Comparison of ENCODE assay signal across 14 cellular contexts in genomic region chr15:75045332-75046015, GRCh38. TPM values are rescaled to one million over a fixed set of nuclear protein-coding genes. Genes with fewer than 3 reads are reported as not detected.
DNase-seq lines count a peak whose midpoint lies in the region; ATAC-seq, FAIRE-seq and TF ChIP-seq lines count a peak whose summit lies in the region.
"Had no signal": no experiment of that assay in that cellular context is flagged by ENCODE, and none has a peak within 500 bp of the region (broad histone marks: within the 10 kb centered on the region; RNA-seq: fewer than 3 reads in every experiment).

No MANE protein-coding gene starts in this region.

- no peaks in the 10 kb centered on the region for H3K27me3 ChIP-seq in GM12878 (replicated peaks in 1 of 2; ENCODE audit: control insufficient read depth in 2 of 2, insufficient read depth in 2 of 2, low read length in 1 of 2)

- H2AFZ ChIP-seq in GM12878 (ENCODE audit: control insufficient read depth, low read depth, low read length): no peak overlapping the region

- intact Hi-C loops in activated CD4-positive, alpha-beta memory T cell treated with anti-CD3 and anti-CD28 coated beads for 36 hours (cut with micrococcal nuclease): no loop called here
- intact Hi-C loops in GM12878 (cut with micrococcal nuclease; ENCODE audit: unreplicated experiment): no loop called here

- DNase-seq in activated CD4-positive, alpha-beta memory T cell treated with anti-CD3 and anti-CD28 coated beads, Interleukin-2, amount 10 ng/mL, durations not matched to agents 7 days and 5 days: no peak
- no peak for DNase-seq in activated CD4-positive, alpha-beta memory T cell treated with anti-CD3 and anti-CD28 coated beads for 36 hours
- DNase-seq in GM12878 (ENCODE audit: low read depth, low spot score) (peak; percentile 78), NCI-H1694 (lab: John Stamatoyannopoulos, UW) (no peak)
- DNase-seq in stimulated activated effector memory CD8-positive, alpha-beta T cell treated with anti-CD3 and anti-CD28 coated beads, Interleukin-12 subunit alpha, Interleukin-12 subunit beta, amount 100 ng/mL, for 72 hours (ENCODE audit: low spot score in 2 of 2): no peak
- DNase-seq: NCI-H1092; SK-N-SH; stimulated activated CD4-positive, alpha-beta T cell treated with anti-CD3 and anti-CD28 coated beads, Interleukin-4, amount 100 ng/mL, for 1 hour had no signal

- peak overlapping the region; percentile 93 for H3K9ac ChIP-seq in GM12878 (ENCODE audit: control insufficient read depth, insufficient read depth, low read length)
- H3K9ac ChIP-seq: SK-N-SH had no signal

- peaks cover 0 to 41% of the 10 kb centered on the region in 2 experiments; a peak in 2 of 3 replicates for H3K36me3 ChIP-seq in HEK293 (ENCODE audit: control insufficient read depth in 2 of 2, insufficient read depth in 1 of 2, low read length in 2 of 2)
- peaks cover 8 to 20% of the 10 kb centered on the region in 2 experiments for H3K36me3 ChIP-seq in GM12878 (ENCODE audit: control insufficient read depth in 2 of 2, insufficient read depth in 2 of 2, low read length in 1 of 2)

- CTCF ChIA-PET in activated CD4-positive, alpha-beta memory T cell treated with anti-CD3 and anti-CD28 coated beads, Interleukin-2, amount 10 ng/mL, durations not matched to agents 7 days and 5 days (lab: Charles Lee): interaction anchor here (0.6 to 0.8 kb wide), 2 partner anchors 21 to 580 kb away, joined by 3 read pairs; partner anchors contain the start of gene SNUPN
- CTCF ChIA-PET in activated CD4-positive, alpha-beta memory T cell treated with anti-CD3 and anti-CD28 coated beads for 36 hours (lab: Charles Lee): interaction anchor here (1.0 to 1.3 kb wide), 2 partner anchors 17 to 29 kb away, joined by 3 to 4 read pairs; no protein-coding TSS in a partner anchor
- CTCF ChIA-PET in HEK293 (lab: Yijun Ruan, JAX): interaction anchor here (1.0 to 1.4 kb wide), 3 partner anchors 8 to 160 kb away, joined by 3 to 5 read pairs (median 4); no protein-coding TSS in a partner anchor
- CTCF ChIA-PET in GM12878 (lab: Yijun Ruan, JAX): interaction anchor here (0.5 to 4.6 kb wide), 7 partner anchors 9 to 368 kb away, joined by 5 to 73 read pairs (median 10); partner anchors contain the start of gene C15orf39

- H3K9me3 ChIP-seq in HEK293 (ENCODE audit: control insufficient read depth, insufficient read depth, low read depth, low read length) (no peaks in the 10 kb centered on the region), GM12878 (replicated peaks; ENCODE audit: control insufficient read depth, insufficient read depth, low read length) (no peaks in the 10 kb centered on the region)
- H3K9me3 ChIP-seq: SK-N-SH had no signal

- peak overlapping the region; percentile 74 for H3K4me3 Mint-ChIP-seq in activated CD4-positive, alpha-beta memory T cell treated with anti-CD3 and anti-CD28 coated beads, Interleukin-2, amount 10 ng/mL, durations not matched to agents 7 days and 5 days
- no peak overlapping the region for H3K4me3 Mint-ChIP-seq in activated CD4-positive, alpha-beta memory T cell treated with anti-CD3 and anti-CD28 coated beads for 36 hours
- peak overlapping the region; percentile 53 for H3K4me3 Mint-ChIP-seq in stimulated activated effector memory CD8-positive, alpha-beta T cell treated with anti-CD3 and anti-CD28 coated beads, Interleukin-12 subunit alpha, Interleukin-12 subunit beta, amount 100 ng/mL, for 72 hours

- H3K27me3 Mint-ChIP-seq in activated CD4-positive, alpha-beta memory T cell treated with anti-CD3 and anti-CD28 coated beads, Interleukin-2, amount 10 ng/mL, durations not matched to agents 7 days and 5 days: no peaks in the 10 kb centered on the region
- H3K27me3 Mint-ChIP-seq in activated CD4-positive, alpha-beta memory T cell treated with anti-CD3 and anti-CD28 coated beads for 36 hours: no peaks in the 10 kb centered on the region

- peak overlapping the region; percentile 60 for H3K4me2 ChIP-seq in GM12878 (ENCODE audit: control insufficient read depth, insufficient read depth)
- H3K4me2 ChIP-seq: SK-N-SH had no signal

- no peak; the same call in 1 of the 2 replicates for TF ChIP-seq POLR2A in GM12878 (IDR thresholded peaks at IDR 0.05; ENCODE audit: low read depth, low read length)

- no peak for TF ChIP-seq RAD21 in GM12878 (IDR thresholded peaks at IDR 0.05; ENCODE audit: insufficient read depth, low read depth, low read length)

- no TSS peak for BruUV-seq in GM12878 (replicated peaks; lab: Mats Ljungman, UMichigan)

- no peaks in the 10 kb centered on the region for H4K20me1 ChIP-seq in GM12878 (ENCODE audit: control insufficient read depth, insufficient read depth)

- H3K27ac ChIP-seq in HEK293 (ENCODE audit: extremely low read depth, low read depth, low read length) (no peak overlapping the region), GM12878 (ENCODE audit: control insufficient read depth, insufficient read depth) (peak overlapping the region; percentile 100)

- no peak for TF ChIP-seq CTCF in HEK293 (tag by site-specific recombination; IDR thresholded peaks at IDR 0.05)
- TF ChIP-seq CTCF in GM12878 (IDR thresholded peaks at IDR 0.05 in 2 of 3, conservative IDR thresholded peaks at IDR 0.05 in 1 of 3; ENCODE audit: control insufficient read depth in 2 of 3, extremely low read depth in 1 of 3, insufficient read depth in 1 of 3, low read depth in 3 of 3, low read length in 3 of 3): no peak

- H3K4me1 Mint-ChIP-seq in activated CD4-positive, alpha-beta memory T cell treated with anti-CD3 and anti-CD28 coated beads, Interleukin-2, amount 10 ng/mL, durations not matched to agents 7 days and 5 days: peaks cover 80% of the 10 kb centered on the region
- peaks cover 28% of the 10 kb centered on the region for H3K4me1 Mint-ChIP-seq in activated CD4-positive, alpha-beta memory T cell treated with anti-CD3 and anti-CD28 coated beads for 36 hours (ENCODE audit: low read depth)
- H3K4me1 Mint-ChIP-seq in stimulated activated effector memory CD8-positive, alpha-beta T cell treated with anti-CD3 and anti-CD28 coated beads, Interleukin-12 subunit alpha, Interleukin-12 subunit beta, amount 100 ng/mL, for 72 hours: peaks cover 74% of the 10 kb centered on the region

- peak; percentile 0; the same call in 1 of the 3 replicates for ATAC-seq in GM12878
- peak; percentile 27 for ATAC-seq in stimulated activated effector memory CD8-positive, alpha-beta T cell treated with anti-CD3 and anti-CD28 coated beads, Interleukin-12 subunit alpha, Interleukin-12 subunit beta, amount 100 ng/mL, for 72 hours
- ATAC-seq in HG03039 (IDR thresholded peaks at IDR 0.05; ENCODE audit: unreplicated experiment): no peak
- no peak for ATAC-seq in SK-N-SH treated with all-trans-retinoic acid at 6 μM for 48 hours
- ATAC-seq: right cardiac atrium had no signal

- H3K4me1 ChIP-seq in HEK293 (ENCODE audit: control insufficient read depth, insufficient read depth, low read length) (peaks cover 13% of the 10 kb centered on the region), GM12878 (ENCODE audit: control insufficient read depth, insufficient read depth, low read length) (peaks cover 68% of the 10 kb centered on the region)

- TF ChIP-seq EP300 in GM12878 (IDR thresholded peaks at IDR 0.05; ENCODE audit: borderline replicate concordance in 1 of 2, control insufficient read depth in 1 of 2, low read depth in 2 of 2, low read length in 2 of 2): no peak

- peak overlapping the region; percentile 86 for H3K27ac Mint-ChIP-seq in activated CD4-positive, alpha-beta memory T cell treated with anti-CD3 and anti-CD28 coated beads, Interleukin-2, amount 10 ng/mL, durations not matched to agents 7 days and 5 days
- H3K27ac Mint-ChIP-seq in activated CD4-positive, alpha-beta memory T cell treated with anti-CD3 and anti-CD28 coated beads for 36 hours: no peak overlapping the region
- H3K27ac Mint-ChIP-seq in stimulated activated effector memory CD8-positive, alpha-beta T cell treated with anti-CD3 and anti-CD28 coated beads, Interleukin-12 subunit alpha, Interleukin-12 subunit beta, amount 100 ng/mL, for 72 hours: peak overlapping the region; percentile 58

- RAD21 ChIA-PET in GM12878 (lab: Charles Lee; ENCODE audit: unreplicated experiment): interaction anchor here (0.7 to 4.0 kb wide), 5 partner anchors 14 to 174 kb away, joined by 3 to 30 read pairs (median 3); partner anchors contain the start of gene PPCDC

- POLR2A ChIA-PET in activated CD4-positive, alpha-beta memory T cell treated with anti-CD3 and anti-CD28 coated beads, Interleukin-2, amount 10 ng/mL, durations not matched to agents 7 days and 5 days (lab: Charles Lee): interaction anchor here (0.5 to 3.1 kb wide), 5 partner anchors 11 to 693 kb away, joined by 3 to 21 read pairs (median 3); partner anchors contain the start of gene PPCDC
- POLR2A ChIA-PET in activated CD4-positive, alpha-beta memory T cell treated with anti-CD3 and anti-CD28 coated beads for 36 hours (lab: Charles Lee): interaction anchor here (0.9 to 1.5 kb wide), 2 partner anchors 21 to 22 kb away, joined by 3 read pairs; no protein-coding TSS in a partner anchor
- POLR2A ChIA-PET in HEK293 (lab: Yijun Ruan, JAX): interaction anchor here (0.6 to 2.1 kb wide), 3 partner anchors 54 to 170 kb away, joined by 3 to 6 read pairs (median 5); no protein-coding TSS in a partner anchor
- POLR2A ChIA-PET in GM12878 (lab: Charles Lee): interaction anchor here (0.5 to 4.6 kb wide), 7 partner anchors 13 to 162 kb away, joined by 3 to 51 read pairs (median 6); no protein-coding TSS in a partner anchor

- no peak for FAIRE-seq in GM12878 (lab: Jason Lieb, UNC)
- FAIRE-seq: A204.1, HTR-8/SVneo had no signal

- H3K79me2 ChIP-seq in GM12878 (ENCODE audit: control insufficient read depth, insufficient read depth, low read length): peaks cover 44% of the 10 kb centered on the region

- H3K36me3 Mint-ChIP-seq in activated CD4-positive, alpha-beta memory T cell treated with anti-CD3 and anti-CD28 coated beads, Interleukin-2, amount 10 ng/mL, durations not matched to agents 7 days and 5 days (ENCODE audit: low read depth): peaks cover 56% of the 10 kb centered on the region
- peaks cover 17% of the 10 kb centered on the region for H3K36me3 Mint-ChIP-seq in activated CD4-positive, alpha-beta memory T cell treated with anti-CD3 and anti-CD28 coated beads for 36 hours
- H3K36me3 Mint-ChIP-seq in stimulated activated effector memory CD8-positive, alpha-beta T cell treated with anti-CD3 and anti-CD28 coated beads, Interleukin-12 subunit alpha, Interleukin-12 subunit beta, amount 100 ng/mL, for 72 hours: peaks cover 10% of the 10 kb centered on the region

- H3K9me3 Mint-ChIP-seq in activated CD4-positive, alpha-beta memory T cell treated with anti-CD3 and anti-CD28 coated beads, Interleukin-2, amount 10 ng/mL, durations not matched to agents 7 days and 5 days: no peaks in the 10 kb centered on the region
- H3K9me3 Mint-ChIP-seq in activated CD4-positive, alpha-beta memory T cell treated with anti-CD3 and anti-CD28 coated beads for 36 hours: no peaks in the 10 kb centered on the region
- H3K9me3 Mint-ChIP-seq in stimulated activated effector memory CD8-positive, alpha-beta T cell treated with anti-CD3 and anti-CD28 coated beads, Interleukin-12 subunit alpha, Interleukin-12 subunit beta, amount 100 ng/mL, for 72 hours: no peaks in the 10 kb centered on the region

- in situ Hi-C loops in GM12878 (cut with MboI): no loop called here

- no peak overlapping the region for H3K4me3 ChIP-seq in HEK293 (ENCODE audit: low read depth, low read length)
- peak overlapping the region; percentile 47 for H3K4me3 ChIP-seq in GM12878

- WGBS in GM12878 (ENCODE audit: insufficient coverage, insufficient replicate concordance, low lambda C conversion rate, missing lambda C conversion rate): 43% methylated on average over 5 of the region's 6 CpGs

- SMC1A ChIA-PET in GM12878 (lab: Charles Lee; ENCODE audit: uncharacterized antibody, unreplicated experiment): interaction anchor here (0.6 to 1.3 kb wide), 3 partner anchors 40 to 167 kb away, joined by 3 read pairs; no protein-coding TSS in a partner anchor

RNA-seq across cellular contexts. Expression of gene PPCDC, which starts 22.1 kb away (rescaled TPM):
- total RNA-seq in activated CD4-positive, alpha-beta memory T cell treated with anti-CD3 and anti-CD28 coated beads, Interleukin-2, amount 10 ng/mL, durations not matched to agents 7 days and 5 days: 10 to 100 TPM; 43.0 to 50.2 TPM
- total RNA-seq in activated CD4-positive, alpha-beta memory T cell treated with anti-CD3 and anti-CD28 coated beads for 36 hours: 10 to 100 TPM; 16.3 to 18.8 TPM
- 112 and 121 TPM in 2 replicates for total RNA-seq in GM12878 (2013; cell fraction: nucleolus; rRNA removed)
- total RNA-seq in GM12878 (2014; rRNA removed) (42.7 and 45.0 TPM in 2 replicates), GM12878 (2014; rRNA removed; fragmentation: Illumina TruSeq; extraction: Trizol) (29.4 and 32.5 TPM in 2 replicates), GM12878 (2021) (40.2 and 43.3 TPM in 2 replicates)
- 25.0 TPM for polyA plus RNA-seq in GM12878 (2011; ENCODE audit: low read depth)
- polyA plus RNA-seq in GM12878 (2011; rRNA removed) (27.9 and 44.7 TPM in 2 replicates), GM12878 (2014; fragmentation: Illumina TruSeq; extraction: Trizol) (32.9 and 35.7 TPM in 2 replicates), GM12878 (2014; fragmentation: Nextera tagmentation; extraction: Ambion mirVana) (100 to 1,000 TPM in 1 of 2 experiments, 10 to 100 TPM in 1; 92.0 to 135 TPM), GM12878 (2014; rRNA removed) (68.2 and 69.9 TPM in 2 replicates), GM12878 (2016; fragmentation: Nextera tagmentation; extraction: Ambion mirVana) (10 to 100 TPM; 65.4 to 67.9 TPM)
- polyA plus RNA-seq in GM12878 (2011; cell fraction: cytosol; rRNA removed): 61.6 and 76.5 TPM in 2 replicates
- polyA plus RNA-seq in GM12878 (2011; cell fraction: nucleus; rRNA removed): 83.3 and 92.0 TPM in 2 replicates
- 27.6 and 38.4 TPM in 2 replicates for polyA plus RNA-seq in GM12878 (2012)
- 37.2 and 70.2 TPM in 2 replicates for polyA minus RNA-seq in GM12878 (2011; rRNA and poly(A)+ RNA removed)
- polyA minus RNA-seq in GM12878 (2011; cell fraction: cytosol; rRNA and poly(A)+ RNA removed): 8.8 and 18.7 TPM in 2 replicates
- polyA minus RNA-seq in GM12878 (2011; cell fraction: nucleus; rRNA and poly(A)+ RNA removed): 51.0 and 104 TPM in 2 replicates

RNA-seq across cellular contexts. Expression of gene SCAMP5, which starts 50.1 kb away (rescaled TPM):
- under 1 TPM; 0.60 to 0.81 TPM for total RNA-seq in activated CD4-positive, alpha-beta memory T cell treated with anti-CD3 and anti-CD28 coated beads, Interleukin-2, amount 10 ng/mL, durations not matched to agents 7 days and 5 days
- under 1 TPM; 0.19 to 0.33 TPM for total RNA-seq in activated CD4-positive, alpha-beta memory T cell treated with anti-CD3 and anti-CD28 coated beads for 36 hours
- 5.9 and 8.5 TPM in 2 replicates for total RNA-seq in GM12878 (2013; cell fraction: nucleolus; rRNA removed)
- total RNA-seq in GM12878 (2014; rRNA removed) (20.2 and 22.2 TPM in 2 replicates), GM12878 (2014; rRNA removed; fragmentation: Illumina TruSeq; extraction: Trizol) (13.6 and 15.0 TPM in 2 replicates), GM12878 (2021) (24.8 and 25.5 TPM in 2 replicates)
- 7.6 TPM for polyA plus RNA-seq in GM12878 (2011; ENCODE audit: low read depth)
- polyA plus RNA-seq in GM12878 (2011; rRNA removed) (15.7 and 24.3 TPM in 2 replicates), GM12878 (2014; fragmentation: Illumina TruSeq; extraction: Trizol) (26.3 and 30.3 TPM in 2 replicates), GM12878 (2014; fragmentation: Nextera tagmentation; extraction: Ambion mirVana) (1 to 10 TPM; 2.3 to 2.5 TPM), GM12878 (2014; rRNA removed) (35.5 and 41.6 TPM in 2 replicates), GM12878 (2016; fragmentation: Nextera tagmentation; extraction: Ambion mirVana) (1 to 10 TPM; 1.6 to 1.7 TPM)
- 28.5 and 32.2 TPM in 2 replicates for polyA plus RNA-seq in GM12878 (2011; cell fraction: cytosol; rRNA removed)
- 19.4 and 24.8 TPM in 2 replicates for polyA plus RNA-seq in GM12878 (2011; cell fraction: nucleus; rRNA removed)
- 8.5 and 11.0 TPM in 2 replicates for polyA plus RNA-seq in GM12878 (2012)
- 21.5 and 25.9 TPM in 2 replicates for polyA minus RNA-seq in GM12878 (2011; rRNA and poly(A)+ RNA removed)
- 9.0 and 9.6 TPM in 2 replicates for polyA minus RNA-seq in GM12878 (2011; cell fraction: cytosol; rRNA and poly(A)+ RNA removed)
- 3.3 and 7.8 TPM in 2 replicates for polyA minus RNA-seq in GM12878 (2011; cell fraction: nucleus; rRNA and poly(A)+ RNA removed)

Comparison
In these comparisons a context has a peak if more than half of its experiments do, and no peak if none do; other contexts are left out.
1. ATAC-seq: peak in GM12878 (single experiment) and stimulated activated effector memory CD8-positive, alpha-beta T cell treated with anti-CD3 and anti-CD28 coated beads, Interleukin-12 subunit alpha, Interleukin-12 subunit beta, amount 100 ng/mL, for 72 hours (single experiment); none in HG03039 (single experiment) and SK-N-SH treated with all-trans-retinoic acid at 6 μM for 48 hours (single experiment).